21 cellular contexts compared by ENCODE assay signal in genomic region chr6:15280961-15281360, GRCh38. TPM values are rescaled to one million over a fixed set of nuclear protein-coding genes. Genes with fewer than 3 reads are reported as not detected.
DNase-seq lines count a peak whose midpoint lies in the region; ATAC-seq, FAIRE-seq and TF ChIP-seq lines count a peak whose summit lies in the region.
"Had no signal": no experiment of that assay in that cellular context is flagged by ENCODE, and none has a peak within 500 bp of the region (broad histone marks: within the 10 kb centered on the region; RNA-seq: fewer than 3 reads in every experiment).

No MANE protein-coding gene starts in this region.

- H3K4me1 Mint-ChIP-seq in activated naive CD8-positive, alpha-beta T cell treated with anti-CD3 and anti-CD28 coated beads, Interleukin-2, amount 50 U/mL, for 24 hours: peaks cover 71% of the 10 kb centered on the region
- peaks cover 62 to 88% (median 76%) of the 10 kb centered on the region in 7 donors for H3K4me1 Mint-ChIP-seq in naive thymus-derived CD4-positive, alpha-beta T cell

- no peaks in the 10 kb centered on the region for H3K36me3 ChIP-seq in HepG2 (replicated peaks in 1 of 2; ENCODE audit: control insufficient read depth in 1 of 2, insufficient read depth in 2 of 2, low read length in 2 of 2)
- H3K36me3 ChIP-seq in right lobe of liver: no peaks in the 10 kb centered on the region
- no peaks in the 10 kb centered on the region for H3K36me3 ChIP-seq in naive thymus-derived CD4-positive, alpha-beta T cell (ENCODE audit: control insufficient read depth in 2 of 3, insufficient read depth in 3 of 3, low read length in 3 of 3)
- no peaks in the 10 kb centered on the region for H3K36me3 ChIP-seq in mammary epithelial cell (ENCODE audit: insufficient read depth, low read length)

- in situ Hi-C loops in HepG2 (cut with HindIII; ENCODE audit: extremely low pct_ligation_motif_present, low pct_unique_long_range_greater_than_20kb) (no loop called here), mammary epithelial cell (cut with MboI; ENCODE audit: low sequenced_read_pairs in 2 of 2) (no loop called here)

- no TSS peak for BruUV-seq in HepG2 (replicated peaks; lab: Mats Ljungman, UMichigan)
- BruUV-seq in mammary epithelial cell (replicated peaks; lab: Mats Ljungman, UMichigan): no TSS peak

- intact Hi-C loops in HepG2 (cut with micrococcal nuclease; ENCODE audit: unreplicated experiment): loop anchor here (2.0 to 5.0 kb wide), 2 partner anchors 14 to 41 kb away; no protein-coding TSS in a partner anchor
- intact Hi-C loops in right lobe of liver (cut with DNase I): no loop called here
- intact Hi-C loops in naive thymus-derived CD4-positive, alpha-beta T cell (cut with micrococcal nuclease): loop anchor here in 1 of 2 donors (2.0 to 5.0 kb wide), 2 partner anchors 14 to 34 kb away; partner anchors contain the start of gene JARID2
- intact Hi-C loops in mammary epithelial cell (cut with micrococcal nuclease): no loop called here

- H3K9me3 ChIP-seq in HepG2 (ENCODE audit: low read length) (no peaks in the 10 kb centered on the region), right lobe of liver (no peaks in the 10 kb centered on the region), mammary epithelial cell (replicated peaks; ENCODE audit: insufficient read depth, low read length) (no peaks in the 10 kb centered on the region)
- no peaks in the 10 kb centered on the region for H3K9me3 ChIP-seq in naive thymus-derived CD4-positive, alpha-beta T cell (ENCODE audit: control insufficient read depth in 2 of 3, low read length in 3 of 3)
- H3K9me3 ChIP-seq: psoas muscle had no signal

- peak overlapping the region; percentile 59 for H3K27ac Mint-ChIP-seq in activated naive CD8-positive, alpha-beta T cell treated with anti-CD3 and anti-CD28 coated beads, Interleukin-2, amount 50 U/mL, for 24 hours
- H3K27ac Mint-ChIP-seq in naive thymus-derived CD4-positive, alpha-beta T cell: peak overlapping the region in 7 of 9 donors; percentile 8 to 68 (median 53)
- H3K27ac Mint-ChIP-seq: activated CD4-positive, alpha-beta T cell treated with anti-CD3 and anti-CD28 coated beads, Interleukin-2, amount 10 ng/mL, durations not matched to agents 7 days and 5 days had no signal

- peaks cover 17% of the 10 kb centered on the region for H3K36me3 Mint-ChIP-seq in activated naive CD8-positive, alpha-beta T cell treated with anti-CD3 and anti-CD28 coated beads, Interleukin-2, amount 50 U/mL, for 24 hours (ENCODE audit: low read depth)
- H3K36me3 Mint-ChIP-seq in naive thymus-derived CD4-positive, alpha-beta T cell: peaks cover 0 to 3% (median 3%) of the 10 kb centered on the region in 5 donors

- POLR2A ChIA-PET in HepG2 (lab: Yijun Ruan, JAX): interaction anchor here (1.2 kb wide), 1 partner anchor 15 kb away, joined by 4 read pairs; no protein-coding TSS in a partner anchor
- POLR2A ChIA-PET in naive thymus-derived CD4-positive, alpha-beta T cell (lab: Charles Lee): interaction anchor here (1.5 kb wide), 1 partner anchor 32 kb away, joined by 3 read pairs; no protein-coding TSS in a partner anchor

- peaks cover 73% of the 10 kb centered on the region for H3K79me2 ChIP-seq in HepG2 (ENCODE audit: insufficient read depth, low read length)
- peaks cover 93% of the 10 kb centered on the region for H3K79me2 ChIP-seq in mammary epithelial cell (ENCODE audit: insufficient read depth, low read length)

- TF ChIP-seq RAD21 in HepG2 (CRISPR knock-in tag; IDR thresholded peaks at IDR 0.05): no peak

- H3K27ac ChIP-seq in HepG2 (ENCODE audit: extremely low read length, insufficient read depth, low read length) (no peak overlapping the region), right lobe of liver (peak overlapping the region in 1 of 3 donors; percentile 57), mammary epithelial cell (ENCODE audit: insufficient read depth, low read depth, low read length) (no peak overlapping the region)
- H3K27ac ChIP-seq in naive thymus-derived CD4-positive, alpha-beta T cell (ENCODE audit: low read depth, low read length): no peak overlapping the region
- H3K27ac ChIP-seq: psoas muscle had no signal

- CTCF ChIA-PET in HepG2 (lab: Yijun Ruan, JAX; ENCODE audit: low intra/inter-chr PET ratio, low total read pairs): no interaction called here
- CTCF ChIA-PET in naive thymus-derived CD4-positive, alpha-beta T cell (lab: Charles Lee): no interaction called here
- CTCF ChIA-PET in mammary epithelial cell (lab: Charles Lee; ENCODE audit: low non-redundant PET): no interaction called here

- no peaks in the 10 kb centered on the region for H3K9me3 Mint-ChIP-seq in activated naive CD8-positive, alpha-beta T cell treated with anti-CD3 and anti-CD28 coated beads, Interleukin-2, amount 50 U/mL, for 24 hours
- H3K9me3 Mint-ChIP-seq in naive thymus-derived CD4-positive, alpha-beta T cell: peaks cover 0 to 1% (median 0%) of the 10 kb centered on the region in 11 donors
- H3K9me3 Mint-ChIP-seq: activated CD4-positive, alpha-beta T cell treated with anti-CD3 and anti-CD28 coated beads, Interleukin-2, amount 10 ng/mL, durations not matched to agents 7 days and 5 days; dendritic cell treated with granulocyte-macrophage colony-stimulating factor and Interleukin-4, amounts not matched to agents 40 ng/mL and 50 ng/mL, for 4 days; neural crest cell had no signal

- no peak overlapping the region for H2AFZ ChIP-seq in HepG2 (ENCODE audit: low read length)
- H2AFZ ChIP-seq in mammary epithelial cell (ENCODE audit: low read depth, low read length): no peak overlapping the region

- H3K4me3 Mint-ChIP-seq in activated naive CD8-positive, alpha-beta T cell treated with anti-CD3 and anti-CD28 coated beads, Interleukin-2, amount 50 U/mL, for 24 hours: no peak overlapping the region
- H3K4me3 Mint-ChIP-seq in naive thymus-derived CD4-positive, alpha-beta T cell: peak overlapping the region in 4 of 10 donors; percentile 3 to 45 (median 28)
- H3K4me3 Mint-ChIP-seq: activated CD4-positive, alpha-beta T cell treated with anti-CD3 and anti-CD28 coated beads, Interleukin-2, amount 10 ng/mL, durations not matched to agents 7 days and 5 days; dendritic cell treated with granulocyte-macrophage colony-stimulating factor and Interleukin-4, amounts not matched to agents 40 ng/mL and 50 ng/mL, for 4 days; neural crest cell had no signal

- H3K4me1 ChIP-seq in HepG2 (ENCODE audit: insufficient read depth, low read length) (peaks cover 80% of the 10 kb centered on the region), right lobe of liver (peaks cover 0 to 56% (median 23%) of the 10 kb centered on the region in 4 donors), mammary epithelial cell (ENCODE audit: insufficient read depth, low read length) (peaks cover 7% of the 10 kb centered on the region)
- peaks cover 4 to 30% of the 10 kb centered on the region in 2 donors for H3K4me1 ChIP-seq in naive thymus-derived CD4-positive, alpha-beta T cell (ENCODE audit: control insufficient read depth in 2 of 2, insufficient read depth in 2 of 2, low read length in 2 of 2)

- H3K4me3 ChIP-seq in HepG2 (replicated peaks in 1 of 3; ENCODE audit: insufficient read depth in 1 of 3, low read depth in 2 of 3, low read length in 3 of 3) (no peak overlapping the region), right lobe of liver (no peak overlapping the region), mammary epithelial cell (replicated peaks in 1 of 3; ENCODE audit: insufficient read depth in 1 of 3, low read depth in 2 of 3, low read length in 3 of 3) (no peak overlapping the region)
- no peak overlapping the region for H3K4me3 ChIP-seq in naive thymus-derived CD4-positive, alpha-beta T cell (ENCODE audit: low read length)
- H3K4me3 ChIP-seq: psoas muscle had no signal

- 91% methylated on average over 8 of the region's 8 CpGs for WGBS in HepG2 (ENCODE audit: low lambda C conversion rate)
- 85% methylated on average over 8 of the region's 8 CpGs for WGBS in right lobe of liver (ENCODE audit: insufficient coverage, low coverage, low lambda C conversion rate, missing lambda C conversion rate)
- WGBS in mammary epithelial cell (ENCODE audit: low coverage, missing lambda C conversion rate): 94% methylated on average over 8 of the region's 8 CpGs

- ATAC-seq in HepG2: no peak
- ATAC-seq in right lobe of liver: no peak
- no peak for ATAC-seq in activated naive CD8-positive, alpha-beta T cell treated with anti-CD3 and anti-CD28 coated beads, Interleukin-2, amount 50 U/mL, for 24 hours
- no peak for ATAC-seq in naive thymus-derived CD4-positive, alpha-beta T cell
- no peak for ATAC-seq in HG03280 (IDR thresholded peaks at IDR 0.05; ENCODE audit: unreplicated experiment)
- ATAC-seq in GM18519 (IDR thresholded peaks at IDR 0.05; ENCODE audit: low FRiP score, unreplicated experiment): no peak
- ATAC-seq: psoas muscle had no signal

- TF ChIP-seq POLR2A in HepG2 (IDR thresholded peaks at IDR 0.05; ENCODE audit: insufficient read depth in 1 of 2, low read depth in 2 of 2, low read length in 2 of 2): no peak
- no peak for TF ChIP-seq POLR2A in right lobe of liver (IDR thresholded peaks at IDR 0.05)

- H3K9ac ChIP-seq in HepG2 (ENCODE audit: insufficient read depth, low read depth, low read length) (no peak overlapping the region), mammary epithelial cell (ENCODE audit: insufficient read depth, low read length) (no peak overlapping the region)

- FAIRE-seq in HepG2 (lab: Jason Lieb, UNC): no peak
- FAIRE-seq: HTR-8/SVneo, urothelium cell line had no signal

- peaks cover 7% of the 10 kb centered on the region; the same call in 1 of the 2 replicates for H4K20me1 ChIP-seq in HepG2 (ENCODE audit: insufficient read depth, low read length)
- peaks cover 2% of the 10 kb centered on the region for H4K20me1 ChIP-seq in mammary epithelial cell (ENCODE audit: insufficient read depth, low read length)

- TF ChIP-seq CTCF in HepG2 (CRISPR knock-in tag; IDR thresholded peaks at IDR 0.05) (no peak), right lobe of liver (IDR thresholded peaks at IDR 0.05) (no peak), mammary epithelial cell (conservative IDR thresholded peaks at IDR 0.05 in 1 of 2, IDR thresholded peaks at IDR 0.05 in 1 of 2; ENCODE audit: extremely low read depth in 1 of 2, insufficient read depth in 1 of 2, low read depth in 1 of 2, low read length in 2 of 2) (no peak)

- H3K4me2 ChIP-seq in HepG2 (ENCODE audit: low read depth, low read length): no peak overlapping the region
- H3K4me2 ChIP-seq in mammary epithelial cell (ENCODE audit: insufficient read depth, low read depth, low read length): no peak overlapping the region

- TF ChIP-seq EP300 in HepG2 (IDR thresholded peaks at IDR 0.05; ENCODE audit: low read depth in 2 of 2, low read length in 2 of 2): no peak
- no peak for TF ChIP-seq EP300 in HepG2 (CRISPR knock-in tag; IDR thresholded peaks at IDR 0.05; ENCODE audit: borderline replicate concordance)

- dilution Hi-C loops in mammary epithelial cell (cut with HindIII; ENCODE audit: low sequenced_read_pairs): no loop called here

- H3K27me3 Mint-ChIP-seq in activated naive CD8-positive, alpha-beta T cell treated with anti-CD3 and anti-CD28 coated beads, Interleukin-2, amount 50 U/mL, for 24 hours: no peaks in the 10 kb centered on the region
- no peaks in the 10 kb centered on the region for H3K27me3 Mint-ChIP-seq in naive thymus-derived CD4-positive, alpha-beta T cell
- H3K27me3 Mint-ChIP-seq: activated CD4-positive, alpha-beta T cell treated with anti-CD3 and anti-CD28 coated beads, Interleukin-2, amount 10 ng/mL, durations not matched to agents 7 days and 5 days; dendritic cell treated with granulocyte-macrophage colony-stimulating factor and Interleukin-4, amounts not matched to agents 40 ng/mL and 50 ng/mL, for 4 days had no signal

- DNase-seq in HepG2 (ENCODE audit: low spot score) (no peak), right lobe of liver (no peak), NCI-H2107 treated with DMSO at 0.1 percent for 48 hours (lab: John Stamatoyannopoulos, UW; ENCODE audit: unreplicated experiment) (no peak), mammary epithelial cell (no peak)
- DNase-seq in activated naive CD8-positive, alpha-beta T cell treated with anti-CD3 and anti-CD28 coated beads, Interleukin-2, amount 50 U/mL, for 24 hours: no peak
- DNase-seq in naive thymus-derived CD4-positive, alpha-beta T cell: no peak
- DNase-seq: activated CD4-positive, alpha-beta T cell treated with anti-CD3 and anti-CD28 coated beads, Interleukin-2, amount 10 ng/mL, durations not matched to agents 7 days and 5 days; activated gamma-delta T cell; C1 segment of cervical spinal cord; head of caudate nucleus; Karpas-422; NCI-H1694 treated with DMSO at 0.1 percent for 48 hours; NCI-H748 treated with DMSO at 0.1 percent for 48 hours; psoas muscle; substantia nigra had no signal

- H3K27me3 ChIP-seq in HepG2 (ENCODE audit: control insufficient read depth in 1 of 2, insufficient read depth in 2 of 2, low read length in 2 of 2) (no peaks in the 10 kb centered on the region), right lobe of liver (no peaks in the 10 kb centered on the region), mammary epithelial cell (ENCODE audit: insufficient read depth, low read length) (no peaks in the 10 kb centered on the region)
- no peaks in the 10 kb centered on the region for H3K27me3 ChIP-seq in naive thymus-derived CD4-positive, alpha-beta T cell (ENCODE audit: control insufficient read depth in 2 of 2, insufficient read depth in 2 of 2, low read length in 2 of 2)

RNA-seq across cellular contexts. Expression of gene JARID2, which starts 35.1 kb away (rescaled TPM):
- total RNA-seq in HepG2 (2016; rRNA removed; fragmentation: Illumina TruSeq; extraction: Trizol) (10.0 and 10.3 TPM in 2 replicates), right lobe of liver (1 to 10 TPM; 2.5 to 3.9 (median 3.0) TPM), mammary epithelial cell (10 to 100 TPM; 10.3 to 25.8 TPM)
- 1.0 and 1.4 TPM in 2 replicates for total RNA-seq in HepG2 (2016; cell fraction: cytosol; rRNA removed; fragmentation: Illumina TruSeq; extraction: Trizol; ENCODE audit: low read depth)
- total RNA-seq in HepG2 (2016; cell fraction: insoluble cytoplasmic fraction; rRNA removed; fragmentation: Illumina TruSeq; extraction: Trizol): 9.6 and 10.6 TPM in 2 replicates
- total RNA-seq in HepG2 (2016; cell fraction: membrane; rRNA removed; fragmentation: Illumina TruSeq; extraction: Trizol): 2.7 and 2.8 TPM in 2 replicates
- 10.4 and 13.0 TPM in 2 replicates for total RNA-seq in HepG2 (2016; cell fraction: nucleus; rRNA removed; fragmentation: Illumina TruSeq; extraction: Trizol)
- polyA plus RNA-seq in HepG2 (2011; rRNA removed) (7.5 TPM in 2 replicates), mammary epithelial cell (13.7 TPM)
- 5.9 and 6.7 TPM in 2 replicates for polyA plus RNA-seq in HepG2 (2011; cell fraction: cytosol; rRNA removed)
- 11.8 and 13.9 TPM in 2 replicates for polyA plus RNA-seq in HepG2 (2011; cell fraction: nucleus; rRNA removed)
- 7.9 and 9.2 TPM in 2 replicates for polyA plus RNA-seq in HepG2 (2012)
- polyA plus RNA-seq in HepG2 (2016; cell fraction: cytosol; fragmentation: Illumina TruSeq; extraction: Trizol; ENCODE audit: low read depth): 0.23 and 0.37 TPM in 2 replicates
- 8.5 and 10.1 TPM in 2 replicates for polyA plus RNA-seq in HepG2 (2016; cell fraction: insoluble cytoplasmic fraction; fragmentation: Illumina TruSeq; extraction: Trizol; ENCODE audit: low read depth)
- 1.2 and 1.3 TPM in 2 replicates for polyA plus RNA-seq in HepG2 (2016; cell fraction: membrane; fragmentation: Illumina TruSeq; extraction: Trizol; ENCODE audit: low read depth)
- 13.6 and 14.4 TPM in 2 replicates for polyA plus RNA-seq in HepG2 (2016; cell fraction: nucleus; fragmentation: Illumina TruSeq; extraction: Trizol; ENCODE audit: insufficient read depth, low read depth)
- polyA minus RNA-seq in HepG2 (2011; rRNA and poly(A)+ RNA removed; ENCODE audit: low replicate concordance): 8.4 and 12.4 TPM in 2 replicates
- 8.4 TPM in 2 replicates for polyA minus RNA-seq in HepG2 (2011; cell fraction: cytosol; rRNA and poly(A)+ RNA removed)
- polyA minus RNA-seq in HepG2 (2011; cell fraction: nucleus; rRNA and poly(A)+ RNA removed): 20.6 and 22.3 TPM in 2 replicates
- 10 to 100 TPM; 23.4 to 39.6 (median 29.9) TPM for total RNA-seq in naive thymus-derived CD4-positive, alpha-beta T cell
- polyA plus RNA-seq in naive thymus-derived CD4-positive, alpha-beta T cell: 10 to 100 TPM in 1 of 2 donors, 1 to 10 TPM in 1; 6.9 to 13.9 TPM
- 32.0 TPM for polyA minus RNA-seq in mammary epithelial cell
